In the genomic region with DNA sequence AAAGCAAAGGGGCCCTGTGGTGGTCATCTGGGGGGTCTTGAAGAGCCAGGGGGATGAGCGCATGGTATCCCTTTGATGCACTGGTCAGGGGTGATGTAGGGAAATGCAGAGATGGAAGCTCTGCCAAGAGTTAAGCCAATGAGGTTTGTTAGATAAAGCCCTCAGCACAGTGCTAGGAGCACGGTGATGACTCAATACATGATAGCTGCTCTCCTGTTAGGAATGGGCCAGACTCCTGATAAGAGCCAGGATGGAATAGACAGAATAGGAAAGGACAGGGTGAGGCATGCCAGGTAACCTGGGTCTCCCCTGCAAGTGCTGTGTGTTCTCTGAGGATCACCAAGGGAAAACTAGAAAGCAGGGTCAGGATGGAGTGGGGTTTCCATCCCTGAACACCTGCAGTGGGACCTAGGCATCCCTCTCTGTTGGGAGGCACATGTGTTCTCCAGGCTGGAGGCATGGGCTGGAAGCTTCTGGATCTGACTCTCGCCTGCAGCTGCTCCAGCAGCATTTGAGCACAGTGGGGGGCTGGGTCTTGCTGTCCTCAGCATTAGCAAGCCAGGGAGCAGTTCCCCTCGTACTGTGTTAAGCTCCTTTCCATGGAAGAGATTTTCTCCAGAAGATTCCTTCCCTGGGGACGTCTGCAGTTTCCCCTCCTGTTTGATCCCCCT, we compare ENCODE assay signal across 1 cellular context.
TF ChIP-seq lines count a peak whose summit lies in the region.

No MANE protein-coding gene starts in this region.

TF ChIP-seq in HepG2, 621 proteins besides CTCF, POLR2A, EP300 and RAD21 (continued from another document):
- TF ChIP-seq, protein P1, sequence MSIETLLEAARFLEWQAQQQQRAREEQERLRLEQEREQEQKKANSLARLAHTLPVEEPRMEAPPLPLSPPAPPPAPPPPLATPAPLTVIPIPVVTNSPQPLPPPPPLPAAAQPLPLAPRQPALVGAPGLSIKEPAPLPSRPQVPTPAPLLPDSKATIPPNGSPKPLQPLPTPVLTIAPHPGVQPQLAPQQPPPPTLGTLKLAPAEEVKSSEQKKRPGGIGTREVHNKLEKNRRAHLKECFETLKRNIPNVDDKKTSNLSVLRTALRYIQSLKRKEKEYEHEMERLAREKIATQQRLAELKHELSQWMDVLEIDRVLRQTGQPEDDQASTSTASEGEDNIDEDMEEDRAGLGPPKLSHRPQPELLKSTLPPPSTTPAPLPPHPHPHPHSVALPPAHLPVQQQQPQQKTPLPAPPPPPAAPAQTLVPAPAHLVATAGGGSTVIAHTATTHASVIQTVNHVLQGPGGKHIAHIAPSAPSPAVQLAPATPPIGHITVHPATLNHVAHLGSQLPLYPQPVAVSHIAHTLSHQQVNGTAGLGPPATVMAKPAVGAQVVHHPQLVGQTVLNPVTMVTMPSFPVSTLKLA (IDR thresholded peaks at IDR 0.05), result 0 out of 2 replicates have a peak, but pooled peaks have one; percentile 4
- TF ChIP-seq KLF16 (CRISPR knock-in tag; IDR thresholded peaks at IDR 0.05), result no peak
